Comparison of ENCODE assay signal across 1 cellular context in the genomic region with DNA sequence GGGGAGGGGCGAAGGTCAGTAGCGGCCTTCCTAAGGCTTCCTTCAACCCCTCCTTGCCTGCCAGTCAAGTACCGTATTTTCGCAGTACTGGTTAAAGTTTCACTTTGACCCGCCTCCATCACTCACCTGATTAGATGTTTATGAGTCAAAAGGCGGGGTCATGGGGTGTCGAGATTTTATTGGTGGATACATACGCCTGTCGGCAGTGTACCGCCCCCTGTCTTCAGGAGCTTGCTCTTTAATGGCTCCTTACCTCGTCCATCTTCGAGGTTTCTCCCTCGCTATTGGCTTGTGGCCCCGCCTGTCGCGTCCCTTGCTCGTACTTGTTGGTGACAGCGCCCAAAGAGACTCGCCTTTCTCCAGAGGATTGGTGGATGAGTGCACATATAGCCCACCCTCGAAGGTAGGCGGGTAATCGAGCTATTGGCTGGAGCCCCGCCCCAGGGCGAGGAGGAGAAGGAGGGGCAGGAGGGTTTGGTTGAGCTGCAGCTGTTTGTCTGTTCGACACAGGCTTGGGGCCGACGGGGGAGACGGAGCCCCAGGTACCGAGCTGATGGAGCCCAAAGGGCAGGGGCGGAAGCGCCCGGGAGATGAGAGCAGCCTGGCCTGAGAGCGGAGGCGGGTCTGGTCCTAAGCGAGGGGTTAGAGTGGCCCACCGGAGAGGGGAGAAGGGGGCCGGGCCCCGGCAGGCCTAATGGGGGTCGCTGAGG.
TF ChIP-seq lines count a peak whose summit lies in the region.

A gene with protein sequence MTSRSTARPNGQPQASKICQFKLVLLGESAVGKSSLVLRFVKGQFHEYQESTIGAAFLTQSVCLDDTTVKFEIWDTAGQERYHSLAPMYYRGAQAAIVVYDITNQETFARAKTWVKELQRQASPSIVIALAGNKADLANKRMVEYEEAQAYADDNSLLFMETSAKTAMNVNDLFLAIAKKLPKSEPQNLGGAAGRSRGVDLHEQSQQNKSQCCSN (plus strand): TSS at position 481 of the 710 bp plus-strand sequence. CDS start 12,883 bp downstream, outside the sequence.

TF ChIP-seq in HepG2, 621 proteins besides CTCF, POLR2A, EP300 and RAD21 (continued from another document and continues in another):
- TF ChIP-seq ZNF143 (CRISPR knock-in tag; IDR thresholded peaks at IDR 0.05) (peak; percentile 55; the same call in 1 of the 2 replicates), ZSCAN29 (CRISPR knock-in tag; conservative IDR thresholded peaks at IDR 0.05) (no peak; the same call in 1 of the 2 replicates), GATA4 (IDR thresholded peaks at IDR 0.05; ENCODE audit: borderline replicate concordance, low read depth) (peak; percentile 75; the same call in 1 of the 2 replicates), PHF5A (CRISPR knock-in tag; IDR thresholded peaks at IDR 0.05; ENCODE audit: low read depth, unreplicated experiment) (peak; percentile 25), ZSCAN21 (CRISPR knock-in tag; IDR thresholded peaks at IDR 0.05; ENCODE audit: borderline replicate concordance) (no peak), CHD2 (IDR thresholded peaks at IDR 0.05; ENCODE audit: low read depth, low read length) (peak; percentile 83), ZNF674 (CRISPR knock-in tag; IDR thresholded peaks at IDR 0.05; ENCODE audit: low read depth) (no peak), JUNB (CRISPR knock-in tag; IDR thresholded peaks at IDR 0.05; ENCODE audit: borderline replicate concordance) (no peak), NCOA5 (CRISPR knock-in tag; IDR thresholded peaks at IDR 0.05) (no peak), TEAD2 (CRISPR knock-in tag; IDR thresholded peaks at IDR 0.05) (no peak), CBX5 (CRISPR knock-in tag; IDR thresholded peaks at IDR 0.05; ENCODE audit: borderline replicate concordance) (peak; percentile 83; the same call in 1 of the 2 replicates), PCBP2 (optimal IDR thresholded peaks at IDR 0.05; ENCODE audit: low read depth, low read length, poor library complexity, severe bottlenecking) (no peak), ZC3H13 (CRISPR knock-in tag; IDR thresholded peaks at IDR 0.05) (no peak), ZNF747 (CRISPR knock-in tag; IDR thresholded peaks at IDR 0.05; ENCODE audit: borderline replicate concordance) (no peak), GABPA (IDR thresholded peaks at IDR 0.05; ENCODE audit: low read depth, low read length) (no peak), GABPA (CRISPR knock-in tag; IDR thresholded peaks at IDR 0.05; ENCODE audit: low read depth) (peak; percentile 68), FLYWCH1 (CRISPR knock-in tag; IDR thresholded peaks at IDR 0.05) (no peak), ZFAT (CRISPR knock-in tag; conservative IDR thresholded peaks at IDR 0.05) (no peak), SUZ12 (IDR thresholded peaks at IDR 0.05; ENCODE audit: low read depth, low read length) (no peak), SMYD3 (CRISPR knock-in tag; IDR thresholded peaks at IDR 0.05) (peak; percentile 58; the same call in 1 of the 2 replicates), RFXAP (CRISPR knock-in tag; IDR thresholded peaks at IDR 0.05; ENCODE audit: borderline replicate concordance) (peak; percentile 90), SIX1 (CRISPR knock-in tag; IDR thresholded peaks at IDR 0.05; ENCODE audit: borderline replicate concordance) (no peak), ZNF891 (CRISPR knock-in tag; IDR thresholded peaks at IDR 0.05) (peak; percentile 92), KLF12 (CRISPR knock-in tag; IDR thresholded peaks at IDR 0.05; ENCODE audit: borderline replicate concordance) (peak; percentile 84), DR1 (CRISPR knock-in tag; IDR thresholded peaks at IDR 0.05) (peak; percentile 94), BRD4 (CRISPR knock-in tag; IDR thresholded peaks at IDR 0.05) (peak; percentile 75), ZNF292 (CRISPR knock-in tag; IDR thresholded peaks at IDR 0.05; ENCODE audit: borderline replicate concordance, low read depth) (peak; percentile 60; the same call in 1 of the 2 replicates), RXRA (CRISPR knock-in tag; IDR thresholded peaks at IDR 0.05) (peak; percentile 27; the same call in 1 of the 2 replicates), SRSF9 (IDR thresholded peaks at IDR 0.05; ENCODE audit: borderline replicate concordance, insufficient read depth, low read depth, low read length, poor library complexity, severe bottlenecking) (no peak), ZNF24 (IDR thresholded peaks at IDR 0.05) (no peak), GATAD1 (CRISPR knock-in tag; IDR thresholded peaks at IDR 0.05) (peak; percentile 77; the same call in 1 of the 2 replicates), RBM22 (optimal IDR thresholded peaks at IDR 0.05; ENCODE audit: low read length) (no peak), MAFG (CRISPR knock-in tag; IDR thresholded peaks at IDR 0.05) (no peak), NFYB (CRISPR knock-in tag; IDR thresholded peaks at IDR 0.05) (peak; percentile 99), SP2 (CRISPR knock-in tag; IDR thresholded peaks at IDR 0.05) (peak; percentile 100), ZNF317 (CRISPR knock-in tag; IDR thresholded peaks at IDR 0.05) (peak; percentile 62; the same call in 1 of the 2 replicates), ZNF598 (CRISPR knock-in tag; IDR thresholded peaks at IDR 0.05; ENCODE audit: borderline replicate concordance) (peak; percentile 89), ZNF615 (CRISPR knock-in tag; IDR thresholded peaks at IDR 0.05; ENCODE audit: borderline replicate concordance) (no peak)
- TF ChIP-seq, protein P1, sequence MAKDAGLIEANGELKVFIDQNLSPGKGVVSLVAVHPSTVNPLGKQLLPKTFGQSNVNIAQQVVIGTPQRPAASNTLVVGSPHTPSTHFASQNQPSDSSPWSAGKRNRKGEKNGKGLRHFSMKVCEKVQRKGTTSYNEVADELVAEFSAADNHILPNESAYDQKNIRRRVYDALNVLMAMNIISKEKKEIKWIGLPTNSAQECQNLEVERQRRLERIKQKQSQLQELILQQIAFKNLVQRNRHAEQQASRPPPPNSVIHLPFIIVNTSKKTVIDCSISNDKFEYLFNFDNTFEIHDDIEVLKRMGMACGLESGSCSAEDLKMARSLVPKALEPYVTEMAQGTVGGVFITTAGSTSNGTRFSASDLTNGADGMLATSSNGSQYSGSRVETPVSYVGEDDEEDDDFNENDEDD (CRISPR knock-in tag; IDR thresholded peaks at IDR 0.05; ENCODE audit: borderline replicate concordance) = peak; percentile 87
- TF ChIP-seq, protein P2, sequence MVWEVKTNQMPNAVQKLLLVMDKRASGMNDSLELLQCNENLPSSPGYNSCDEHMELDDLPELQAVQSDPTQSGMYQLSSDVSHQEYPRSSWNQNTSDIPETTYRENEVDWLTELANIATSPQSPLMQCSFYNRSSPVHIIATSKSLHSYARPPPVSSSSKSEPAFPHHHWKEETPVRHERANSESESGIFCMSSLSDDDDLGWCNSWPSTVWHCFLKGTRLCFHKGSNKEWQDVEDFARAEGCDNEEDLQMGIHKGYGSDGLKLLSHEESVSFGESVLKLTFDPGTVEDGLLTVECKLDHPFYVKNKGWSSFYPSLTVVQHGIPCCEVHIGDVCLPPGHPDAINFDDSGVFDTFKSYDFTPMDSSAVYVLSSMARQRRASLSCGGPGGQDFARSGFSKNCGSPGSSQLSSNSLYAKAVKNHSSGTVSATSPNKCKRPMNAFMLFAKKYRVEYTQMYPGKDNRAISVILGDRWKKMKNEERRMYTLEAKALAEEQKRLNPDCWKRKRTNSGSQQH (CRISPR knock-in tag; IDR thresholded peaks at IDR 0.05; ENCODE audit: low read depth) = no peak
- TF ChIP-seq, protein P3, sequence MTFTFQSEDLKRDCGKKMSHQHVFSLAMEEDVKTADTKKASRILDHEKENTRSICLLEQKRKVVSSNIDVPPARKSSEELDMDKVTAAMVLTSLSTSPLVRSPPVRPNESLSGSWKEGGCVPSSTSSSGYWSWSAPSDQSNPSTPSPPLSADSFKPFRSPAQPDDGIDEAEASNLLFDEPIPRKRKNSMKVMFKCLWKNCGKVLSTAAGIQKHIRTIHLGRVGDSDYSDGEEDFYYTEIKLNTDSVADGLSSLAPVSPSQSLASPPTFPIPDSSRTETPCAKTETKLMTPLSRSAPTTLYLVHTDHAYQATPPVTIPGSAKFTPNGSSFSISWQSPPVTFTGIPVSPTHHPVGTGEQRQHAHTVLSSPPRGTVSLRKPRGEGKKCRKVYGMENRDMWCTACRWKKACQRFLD (CRISPR knock-in tag; IDR thresholded peaks at IDR 0.05; ENCODE audit: borderline replicate concordance) = peak; percentile 70; the same call in 1 of the 2 replicates
- TF ChIP-seq, protein P4, sequence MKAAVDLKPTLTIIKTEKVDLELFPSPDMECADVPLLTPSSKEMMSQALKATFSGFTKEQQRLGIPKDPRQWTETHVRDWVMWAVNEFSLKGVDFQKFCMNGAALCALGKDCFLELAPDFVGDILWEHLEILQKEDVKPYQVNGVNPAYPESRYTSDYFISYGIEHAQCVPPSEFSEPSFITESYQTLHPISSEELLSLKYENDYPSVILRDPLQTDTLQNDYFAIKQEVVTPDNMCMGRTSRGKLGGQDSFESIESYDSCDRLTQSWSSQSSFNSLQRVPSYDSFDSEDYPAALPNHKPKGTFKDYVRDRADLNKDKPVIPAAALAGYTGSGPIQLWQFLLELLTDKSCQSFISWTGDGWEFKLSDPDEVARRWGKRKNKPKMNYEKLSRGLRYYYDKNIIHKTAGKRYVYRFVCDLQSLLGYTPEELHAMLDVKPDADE (CRISPR knock-in tag; IDR thresholded peaks at IDR 0.05) = no peak
- TF ChIP-seq, protein P5, sequence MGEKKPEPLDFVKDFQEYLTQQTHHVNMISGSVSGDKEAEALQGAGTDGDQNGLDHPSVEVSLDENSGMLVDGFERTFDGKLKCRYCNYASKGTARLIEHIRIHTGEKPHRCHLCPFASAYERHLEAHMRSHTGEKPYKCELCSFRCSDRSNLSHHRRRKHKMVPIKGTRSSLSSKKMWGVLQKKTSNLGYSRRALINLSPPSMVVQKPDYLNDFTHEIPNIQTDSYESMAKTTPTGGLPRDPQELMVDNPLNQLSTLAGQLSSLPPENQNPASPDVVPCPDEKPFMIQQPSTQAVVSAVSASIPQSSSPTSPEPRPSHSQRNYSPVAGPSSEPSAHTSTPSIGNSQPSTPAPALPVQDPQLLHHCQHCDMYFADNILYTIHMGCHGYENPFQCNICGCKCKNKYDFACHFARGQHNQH (CRISPR knock-in tag; IDR thresholded peaks at IDR 0.05) = peak; percentile 69; the same call in 1 of the 2 replicates
- TF ChIP-seq, protein P6, sequence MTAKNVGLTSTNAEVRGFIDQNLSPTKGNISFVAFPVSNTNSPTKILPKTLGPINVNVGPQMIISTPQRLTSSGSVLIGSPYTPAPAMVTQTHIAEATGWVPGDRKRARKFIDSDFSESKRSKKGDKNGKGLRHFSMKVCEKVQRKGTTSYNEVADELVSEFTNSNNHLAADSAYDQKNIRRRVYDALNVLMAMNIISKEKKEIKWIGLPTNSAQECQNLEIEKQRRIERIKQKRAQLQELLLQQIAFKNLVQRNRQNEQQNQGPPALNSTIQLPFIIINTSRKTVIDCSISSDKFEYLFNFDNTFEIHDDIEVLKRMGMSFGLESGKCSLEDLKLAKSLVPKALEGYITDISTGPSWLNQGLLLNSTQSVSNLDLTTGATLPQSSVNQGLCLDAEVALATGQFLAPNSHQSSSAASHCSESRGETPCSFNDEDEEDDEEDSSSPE (CRISPR knock-in tag; IDR thresholded peaks at IDR 0.05) = peak; percentile 84
- TF ChIP-seq, protein P7, sequence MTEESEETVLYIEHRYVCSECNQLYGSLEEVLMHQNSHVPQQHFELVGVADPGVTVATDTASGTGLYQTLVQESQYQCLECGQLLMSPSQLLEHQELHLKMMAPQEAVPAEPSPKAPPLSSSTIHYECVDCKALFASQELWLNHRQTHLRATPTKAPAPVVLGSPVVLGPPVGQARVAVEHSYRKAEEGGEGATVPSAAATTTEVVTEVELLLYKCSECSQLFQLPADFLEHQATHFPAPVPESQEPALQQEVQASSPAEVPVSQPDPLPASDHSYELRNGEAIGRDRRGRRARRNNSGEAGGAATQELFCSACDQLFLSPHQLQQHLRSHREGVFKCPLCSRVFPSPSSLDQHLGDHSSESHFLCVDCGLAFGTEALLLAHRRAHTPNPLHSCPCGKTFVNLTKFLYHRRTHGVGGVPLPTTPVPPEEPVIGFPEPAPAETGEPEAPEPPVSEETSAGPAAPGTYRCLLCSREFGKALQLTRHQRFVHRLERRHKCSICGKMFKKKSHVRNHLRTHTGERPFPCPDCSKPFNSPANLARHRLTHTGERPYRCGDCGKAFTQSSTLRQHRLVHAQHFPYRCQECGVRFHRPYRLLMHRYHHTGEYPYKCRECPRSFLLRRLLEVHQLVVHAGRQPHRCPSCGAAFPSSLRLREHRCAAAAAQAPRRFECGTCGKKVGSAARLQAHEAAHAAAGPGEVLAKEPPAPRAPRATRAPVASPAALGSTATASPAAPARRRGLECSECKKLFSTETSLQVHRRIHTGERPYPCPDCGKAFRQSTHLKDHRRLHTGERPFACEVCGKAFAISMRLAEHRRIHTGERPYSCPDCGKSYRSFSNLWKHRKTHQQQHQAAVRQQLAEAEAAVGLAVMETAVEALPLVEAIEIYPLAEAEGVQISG (CRISPR knock-in tag; IDR thresholded peaks at IDR 0.05) = peak; percentile 83
- TF ChIP-seq, protein P8, sequence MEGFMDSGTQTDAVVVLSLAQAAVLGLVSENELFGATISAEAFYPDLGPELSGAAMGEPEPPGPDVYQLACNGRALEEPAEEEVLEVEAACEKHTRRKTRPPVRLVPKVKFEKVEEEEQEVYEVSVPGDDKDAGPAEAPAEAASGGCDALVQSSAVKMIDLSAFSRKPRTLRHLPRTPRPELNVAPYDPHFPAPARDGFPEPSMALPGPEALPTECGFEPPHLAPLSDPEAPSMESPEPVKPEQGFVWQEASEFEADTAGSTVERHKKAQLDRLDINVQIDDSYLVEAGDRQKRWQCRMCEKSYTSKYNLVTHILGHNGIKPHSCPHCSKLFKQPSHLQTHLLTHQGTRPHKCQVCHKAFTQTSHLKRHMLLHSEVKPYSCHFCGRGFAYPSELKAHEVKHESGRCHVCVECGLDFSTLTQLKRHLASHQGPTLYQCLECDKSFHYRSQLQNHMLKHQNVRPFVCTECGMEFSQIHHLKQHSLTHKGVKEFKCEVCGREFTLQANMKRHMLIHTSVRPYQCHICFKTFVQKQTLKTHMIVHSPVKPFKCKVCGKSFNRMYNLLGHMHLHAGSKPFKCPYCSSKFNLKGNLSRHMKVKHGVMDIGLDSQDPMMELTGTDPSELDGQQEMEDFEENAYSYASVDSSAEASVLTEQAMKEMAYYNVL (CRISPR knock-in tag; IDR thresholded peaks at IDR 0.05; ENCODE audit: borderline replicate concordance) = peak; percentile 51; the same call in 1 of the 2 replicates
- TF ChIP-seq, protein P9, sequence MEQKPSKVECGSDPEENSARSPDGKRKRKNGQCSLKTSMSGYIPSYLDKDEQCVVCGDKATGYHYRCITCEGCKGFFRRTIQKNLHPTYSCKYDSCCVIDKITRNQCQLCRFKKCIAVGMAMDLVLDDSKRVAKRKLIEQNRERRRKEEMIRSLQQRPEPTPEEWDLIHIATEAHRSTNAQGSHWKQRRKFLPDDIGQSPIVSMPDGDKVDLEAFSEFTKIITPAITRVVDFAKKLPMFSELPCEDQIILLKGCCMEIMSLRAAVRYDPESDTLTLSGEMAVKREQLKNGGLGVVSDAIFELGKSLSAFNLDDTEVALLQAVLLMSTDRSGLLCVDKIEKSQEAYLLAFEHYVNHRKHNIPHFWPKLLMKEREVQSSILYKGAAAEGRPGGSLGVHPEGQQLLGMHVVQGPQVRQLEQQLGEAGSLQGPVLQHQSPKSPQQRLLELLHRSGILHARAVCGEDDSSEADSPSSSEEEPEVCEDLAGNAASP (CRISPR knock-in tag; IDR thresholded peaks at IDR 0.05; ENCODE audit: borderline replicate concordance) = peak; percentile 67
